10 cellular contexts compared by ENCODE assay signal in genomic region chr16:53865492-53865863, GRCh38.
DNase-seq lines count a peak whose midpoint lies in the region; ATAC-seq, FAIRE-seq and TF ChIP-seq lines count a peak whose summit lies in the region.
"Had no signal": no experiment of that assay in that cellular context is flagged by ENCODE, and none has a peak within 500 bp of the region (broad histone marks: within the 10 kb centered on the region; RNA-seq: fewer than 3 reads in every experiment).

No MANE protein-coding gene starts in this region.

- peak overlapping the region; percentile 56 for H3K27ac ChIP-seq in Karpas-422 (ENCODE audit: low read length)
- H3K27ac ChIP-seq: SK-N-MC had no signal

- H3K27ac Mint-ChIP-seq in chondrocyte (ENCODE audit: unreplicated experiment) (peak overlapping the region; percentile 57), naive B cell (peak overlapping the region in 4 of 6 donors; percentile 4 to 62 (median 15)), mesothelial cell of epicardium (no peak overlapping the region)
- no peak overlapping the region for H3K27ac Mint-ChIP-seq in activated CD8-positive, alpha-beta memory T cell treated with anti-CD3 and anti-CD28 coated beads, Interleukin-2, amount 10 ng/mL, durations not matched to agents 7 days and 5 days

- H3K4me1 Mint-ChIP-seq in chondrocyte (ENCODE audit: low read depth) = peaks cover 18% of the 10 kb centered on the region
- H3K4me1 Mint-ChIP-seq in naive B cell = peaks cover 13 to 15% (median 13%) of the 10 kb centered on the region in 3 donors
- peaks cover 14% of the 10 kb centered on the region for H3K4me1 Mint-ChIP-seq in activated CD8-positive, alpha-beta memory T cell treated with anti-CD3 and anti-CD28 coated beads, Interleukin-2, amount 10 ng/mL, durations not matched to agents 7 days and 5 days
- H3K4me1 Mint-ChIP-seq in mesothelial cell of epicardium = peaks cover 3% of the 10 kb centered on the region

- no peaks in the 10 kb centered on the region for H3K9me2 ChIP-seq in Karpas-422 (replicated peaks; ENCODE audit: insufficient read depth, low read length)

- peaks cover 23% of the 10 kb centered on the region for H3K4me1 ChIP-seq in Karpas-422 (ENCODE audit: low read length)

- peaks cover 12% of the 10 kb centered on the region for H3K36me3 ChIP-seq in Karpas-422 (ENCODE audit: insufficient read depth, low read length)

- H3K27me3 Mint-ChIP-seq in chondrocyte (ENCODE audit: low read depth) = no peaks in the 10 kb centered on the region
- H3K27me3 Mint-ChIP-seq in naive B cell = no peaks in the 10 kb centered on the region
- no peaks in the 10 kb centered on the region for H3K27me3 Mint-ChIP-seq in activated CD8-positive, alpha-beta memory T cell treated with anti-CD3 and anti-CD28 coated beads, Interleukin-2, amount 10 ng/mL, durations not matched to agents 7 days and 5 days
- no peaks in the 10 kb centered on the region for H3K27me3 Mint-ChIP-seq in mesothelial cell of epicardium (ENCODE audit: low read depth)

- 0 out of 2 replicates have a peak, but pooled peaks cover 3% of the 10 kb centered on the region for H3K9me3 ChIP-seq in Karpas-422 (ENCODE audit: low read length)

- no peaks in the 10 kb centered on the region for H3K27me3 ChIP-seq in Karpas-422 (ENCODE audit: low read length)

- no peak overlapping the region for H3K4me3 ChIP-seq in Karpas-422 (ENCODE audit: low read length)
- H3K4me3 ChIP-seq: SK-N-MC had no signal

- H3K4me3 Mint-ChIP-seq in chondrocyte (ENCODE audit: unreplicated experiment) (no peak overlapping the region), naive B cell (peak overlapping the region in 2 of 8 donors; percentile 0 to 1), mesothelial cell of epicardium (no peak overlapping the region)
- no peak overlapping the region for H3K4me3 Mint-ChIP-seq in activated CD8-positive, alpha-beta memory T cell treated with anti-CD3 and anti-CD28 coated beads, Interleukin-2, amount 10 ng/mL, durations not matched to agents 7 days and 5 days

- DNase-seq in DMS53 (lab: John Stamatoyannopoulos, UW) = peak; percentile 24
- DNase-seq in DMS53 treated with DMSO at 0.1 percent for 48 hours (lab: John Stamatoyannopoulos, UW; ENCODE audit: unreplicated experiment) = no peak
- peak; percentile 49 for DNase-seq in Karpas-422
- no peak for DNase-seq in chondrocyte (ENCODE audit: low spot score)
- no peak for DNase-seq in naive B cell
- DNase-seq in activated CD8-positive, alpha-beta memory T cell treated with anti-CD3 and anti-CD28 coated beads, Interleukin-2, amount 10 ng/mL, durations not matched to agents 7 days and 5 days = no peak
- DNase-seq in mesothelial cell of epicardium (ENCODE audit: low spot score in 2 of 2, unreplicated experiment in 2 of 2) = no peak
- DNase-seq in GM19239 (ENCODE audit: insufficient read length, low spot score) = no peak

- FAIRE-seq in GM19239 (lab: Jason Lieb, UNC) = no peak
- FAIRE-seq: A204.1 had no signal

- H2AFZ ChIP-seq in Karpas-422 (ENCODE audit: low read length) = no peak overlapping the region

- no peaks in the 10 kb centered on the region for H4K20me1 ChIP-seq in Karpas-422 (ENCODE audit: insufficient read depth, low read depth, low read length)

- H3K4me2 ChIP-seq in Karpas-422 (ENCODE audit: low read depth, low read length, poor library complexity, severe bottlenecking) = peak overlapping the region; percentile 18

- peak in 1 of 2 donors; percentile 63 for ATAC-seq in naive B cell (ENCODE audit: low read depth in 2 of 2)
- ATAC-seq in activated CD8-positive, alpha-beta memory T cell treated with anti-CD3 and anti-CD28 coated beads, Interleukin-2, amount 10 ng/mL, durations not matched to agents 7 days and 5 days = no peak

- TF ChIP-seq CTCF in chondrocyte (IDR thresholded peaks at IDR 0.05) = no peak
- no peak for TF ChIP-seq CTCF in mesothelial cell of epicardium (IDR thresholded peaks at IDR 0.05; ENCODE audit: unreplicated experiment)

- H3K79me2 ChIP-seq in Karpas-422 (ENCODE audit: low read length) = peaks cover 45% of the 10 kb centered on the region

- peaks cover 25% of the 10 kb centered on the region for H3K36me3 Mint-ChIP-seq in chondrocyte (ENCODE audit: low read depth)
- H3K36me3 Mint-ChIP-seq in naive B cell = peaks cover 31 to 35% of the 10 kb centered on the region in 2 donors
- H3K36me3 Mint-ChIP-seq in activated CD8-positive, alpha-beta memory T cell treated with anti-CD3 and anti-CD28 coated beads, Interleukin-2, amount 10 ng/mL, durations not matched to agents 7 days and 5 days = peaks cover 21% of the 10 kb centered on the region
- peaks cover 46% of the 10 kb centered on the region for H3K36me3 Mint-ChIP-seq in mesothelial cell of epicardium

- no peak overlapping the region for H3K9ac ChIP-seq in Karpas-422 (ENCODE audit: low read length)

- CTCF ChIA-PET in activated CD8-positive, alpha-beta memory T cell treated with anti-CD3 and anti-CD28 coated beads, Interleukin-2, amount 10 ng/mL, durations not matched to agents 7 days and 5 days (lab: Charles Lee) = no interaction called here

- H3K9me3 Mint-ChIP-seq in chondrocyte (ENCODE audit: low read depth) = peaks cover 18% of the 10 kb centered on the region
- peaks cover 2 to 13% (median 8%) of the 10 kb centered on the region in 7 donors for H3K9me3 Mint-ChIP-seq in naive B cell
- H3K9me3 Mint-ChIP-seq in activated CD8-positive, alpha-beta memory T cell treated with anti-CD3 and anti-CD28 coated beads, Interleukin-2, amount 10 ng/mL, durations not matched to agents 7 days and 5 days (ENCODE audit: low read depth) = no peaks in the 10 kb centered on the region
- peaks cover 38% of the 10 kb centered on the region for H3K9me3 Mint-ChIP-seq in mesothelial cell of epicardium

Comparison
In these comparisons a context has a peak if more than half of its experiments do, and no peak if none do; other contexts are left out.
1. DNase-seq: peak in DMS53 (single experiment) and Karpas-422 (single experiment); none in DMS53 treated with DMSO at 0.1 percent for 48 hours (single experiment), chondrocyte (single experiment), naive B cell (single experiment), activated CD8-positive, alpha-beta memory T cell treated with anti-CD3 and anti-CD28 coated beads, Interleukin-2, amount 10 ng/mL, durations not matched to agents 7 days and 5 days (single experiment), mesothelial cell of epicardium (0 of 2) and GM19239 (single experiment).
2. H3K27ac Mint-ChIP-seq: peak in chondrocyte (single experiment) and naive B cell (4 of 6); none in activated CD8-positive, alpha-beta memory T cell treated with anti-CD3 and anti-CD28 coated beads, Interleukin-2, amount 10 ng/mL, durations not matched to agents 7 days and 5 days (single experiment) and mesothelial cell of epicardium (single experiment).